In the genomic region with DNA sequence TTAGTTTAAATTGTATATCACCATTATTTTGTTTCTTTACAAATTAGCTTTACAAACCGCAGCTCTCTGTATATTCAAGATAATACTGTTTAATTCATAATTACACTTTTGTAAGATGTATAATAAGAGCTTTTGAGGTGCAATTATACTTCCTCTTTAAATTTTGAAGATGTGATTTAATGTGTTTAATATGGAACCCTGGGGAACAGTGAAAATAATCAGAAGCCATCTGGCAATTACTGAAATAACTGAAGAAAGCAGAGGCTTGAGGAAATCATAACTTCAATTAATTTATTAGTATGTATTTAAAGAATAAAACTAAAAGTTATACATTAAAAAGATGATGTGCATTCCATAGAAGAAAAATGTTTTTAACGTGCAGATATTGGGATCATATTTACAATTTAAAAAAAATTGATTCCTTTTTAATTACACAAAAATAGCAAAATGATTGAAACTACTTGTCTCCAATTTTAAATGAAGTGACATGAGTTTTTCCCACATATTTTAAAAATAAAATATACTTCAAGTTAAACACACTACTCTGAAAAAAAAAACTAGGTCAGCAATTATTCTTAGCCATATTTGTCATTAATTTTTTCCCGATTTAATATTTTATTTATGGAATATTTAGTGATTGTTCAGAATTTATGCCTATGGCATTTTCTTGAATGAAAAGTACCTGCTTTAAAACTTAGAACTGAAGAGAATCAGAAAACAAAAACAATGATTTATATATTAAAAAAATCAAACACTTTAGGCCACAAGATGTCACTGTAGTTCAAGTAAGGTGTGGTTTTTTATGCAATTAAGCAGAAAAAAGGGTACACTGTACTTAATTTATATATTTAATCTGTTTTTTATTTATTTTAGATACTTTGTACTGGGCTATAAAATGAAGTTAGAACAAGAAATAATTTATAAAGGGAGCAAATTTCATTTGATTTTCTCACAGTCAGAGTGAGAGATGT, we compare ENCODE assay signal across 11 cellular contexts.
DNase-seq lines count a peak whose midpoint lies in the region; TF ChIP-seq lines count a peak whose summit lies in the region.
"Had no signal": no experiment of that assay in that cellular context is flagged by ENCODE, and none has a peak within 500 bp of the region (broad histone marks: within the 10 kb centered on the region; RNA-seq: fewer than 3 reads in every experiment).

No MANE protein-coding gene starts in this region.

- no peak overlapping the region for H3K4me3 Mint-ChIP-seq in endothelial cell (ENCODE audit: unreplicated experiment)

- H3K27ac Mint-ChIP-seq in endothelial cell (ENCODE audit: unreplicated experiment), result no peak overlapping the region

- no peaks in the 10 kb centered on the region for H3K9me3 Mint-ChIP-seq in endothelial cell (ENCODE audit: unreplicated experiment)

- H3K4me1 Mint-ChIP-seq in endothelial cell (ENCODE audit: unreplicated experiment), result no peaks in the 10 kb centered on the region

- peak; percentile 18 for DNase-seq in SIG-M5 treated with dmso at 0.1 percent for 504 hours (lab: John Stamatoyannopoulos, UW; ENCODE audit: unreplicated experiment)
- no peak for DNase-seq in SIG-M5 (lab: John Stamatoyannopoulos, UW)
- peak; percentile 27 for DNase-seq in NCI-H69 (lab: John Stamatoyannopoulos, UW)
- DNase-seq in endothelial cell (ENCODE audit: low spot score), result no peak
- DNase-seq in retinal pigment epithelial cell (ENCODE audit: low read depth), result no peak
- no peak for DNase-seq in NCI-H1694 treated with DMSO at 0.1 percent for 48 hours (lab: John Stamatoyannopoulos, UW)
- no peak for DNase-seq in ureter (ENCODE audit: low spot score)
- DNase-seq in posterior cingulate gyrus, result no peak
- DNase-seq: brain microvascular endothelial cell, NCI-H187 treated with DMSO at 0.1 percent for 48 hours had no signal

- peak; percentile 31 for TF ChIP-seq CTCF in endothelial cell (IDR thresholded peaks at IDR 0.05; ENCODE audit: unreplicated experiment)
- peak; percentile 25 for TF ChIP-seq CTCF in retinal pigment epithelial cell (conservative IDR thresholded peaks at IDR 0.05; ENCODE audit: low read depth, low read length)

- intact Hi-C loops in posterior cingulate gyrus (cut with DNase I), result no loop called here

- H3K36me3 Mint-ChIP-seq in endothelial cell (ENCODE audit: low read depth, unreplicated experiment), result no peaks in the 10 kb centered on the region

- H3K27me3 Mint-ChIP-seq in endothelial cell (ENCODE audit: unreplicated experiment), result no peaks in the 10 kb centered on the region

- H3K4me3 ChIP-seq in retinal pigment epithelial cell (ENCODE audit: low read length), result no peak overlapping the region
- H3K4me3 ChIP-seq: BLaER1 had no signal

Comparison
In these comparisons a context has a peak if more than half of its experiments do, and no peak if none do; other contexts are left out.
1. DNase-seq: peak in SIG-M5 treated with dmso at 0.1 percent for 504 hours (single experiment) and NCI-H69 (single experiment); none in SIG-M5 (single experiment), endothelial cell (single experiment), retinal pigment epithelial cell (single experiment), NCI-H1694 treated with DMSO at 0.1 percent for 48 hours (single experiment), ureter (single experiment) and posterior cingulate gyrus (0 of 10).